In the genomic region with DNA sequence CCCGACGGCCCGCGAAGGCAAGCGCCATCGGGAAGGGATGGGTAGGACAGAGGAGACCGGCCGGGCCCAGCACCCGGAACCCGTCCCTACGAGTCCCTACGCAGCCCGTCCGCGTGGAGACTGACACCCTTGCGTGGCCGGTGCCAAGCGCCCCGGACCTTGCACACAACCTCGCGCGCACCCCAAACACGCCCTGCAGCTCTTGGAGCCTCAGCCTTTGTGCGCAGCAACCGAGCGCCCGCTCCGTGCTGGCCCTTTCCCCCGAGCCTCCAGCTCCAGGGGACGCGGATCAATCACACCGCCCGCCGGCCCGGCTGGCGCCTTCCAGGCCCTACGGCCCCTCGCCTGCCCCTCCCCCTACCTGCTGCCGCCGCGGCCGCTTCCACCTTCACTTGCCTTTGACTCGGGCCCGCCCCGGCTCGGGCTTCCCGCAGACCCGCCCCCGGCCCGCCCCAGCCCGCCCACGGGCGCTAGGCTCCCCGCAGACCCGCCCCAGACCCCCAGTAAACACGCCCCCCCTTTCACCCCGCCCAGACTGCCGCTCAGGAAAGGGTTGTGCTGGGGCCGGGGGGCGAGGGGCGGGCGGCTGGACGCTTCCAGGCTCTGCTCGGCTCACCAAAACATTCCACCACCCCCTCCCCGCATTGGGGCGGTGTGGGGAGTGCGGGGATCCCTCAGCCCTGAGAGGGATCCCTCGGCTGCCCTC, we compare ENCODE assay signal across 8 cellular contexts. TPM values are rescaled to one million over a fixed set of nuclear protein-coding genes. Genes with fewer than 3 reads are reported as not detected.
DNase-seq lines count a peak whose midpoint lies in the region; ATAC-seq and TF ChIP-seq lines count a peak whose summit lies in the region.

A gene (minus strand): TSS at position 394 of the 706 bp plus-strand sequence. CDS start 1,746 bp downstream, outside the sequence.

- peak within 1 kb of the TSS; percentile 66 for H3K27ac Mint-ChIP-seq in activated T-helper 17 cell treated with anti-CD3 and anti-CD28 coated beads, Interleukin-2, amount 50 U/mL, for 72 hours
- peak within 1 kb of the TSS; percentile 89 for H3K27ac Mint-ChIP-seq in nephron progenitor cell

- no peaks in the 10 kb centered on the region for H3K9me3 ChIP-seq in OCI-LY1 (ENCODE audit: low read length)

- H3K36me3 ChIP-seq in OCI-LY1 (ENCODE audit: insufficient read depth, low read length): no peaks in the 10 kb centered on the region

- H3K27me3 Mint-ChIP-seq in activated T-helper 17 cell treated with anti-CD3 and anti-CD28 coated beads, Interleukin-2, amount 50 U/mL, for 72 hours: no peaks in the 10 kb centered on the region
- peaks cover 34% of the 10 kb centered on the region for H3K27me3 Mint-ChIP-seq in nephron progenitor cell (ENCODE audit: low read depth, poor library complexity)

- H3K79me2 ChIP-seq in OCI-LY1 (ENCODE audit: insufficient read depth, low read length): no peaks in the 10 kb centered on the region

- H3K9me2 ChIP-seq in OCI-LY1 (ENCODE audit: low read depth, low read length): no peaks in the 10 kb centered on the region

- peak within 1 kb of the TSS; percentile 43 for H3K4me3 ChIP-seq in OCI-LY1 (ENCODE audit: low read depth, low read length, poor library complexity, severe bottlenecking)
- H3K4me3 ChIP-seq in fibroblast of the aortic adventitia (ENCODE audit: low read depth, low read length): peak within 1 kb of the TSS; percentile 57

- H2AFZ ChIP-seq in OCI-LY1 (ENCODE audit: low read length): no peak within 1 kb of the TSS

- H3K4me1 Mint-ChIP-seq in activated T-helper 17 cell treated with anti-CD3 and anti-CD28 coated beads, Interleukin-2, amount 50 U/mL, for 72 hours: peaks cover 12% of the 10 kb centered on the region
- peaks cover 45% of the 10 kb centered on the region for H3K4me1 Mint-ChIP-seq in nephron progenitor cell

- H3K27me3 ChIP-seq in OCI-LY1 (ENCODE audit: insufficient read depth, low read length): no peaks in the 10 kb centered on the region; the same call in 1 of the 2 replicates

- DNase-seq in fibroblast of the aortic adventitia (ENCODE audit: low read depth) (no peak), nephron progenitor cell (peak; percentile 94)
- DNase-seq in stimulated activated naive CD4-positive, alpha-beta T cell (lab: John Stamatoyannopoulos, UW): peak; percentile 64 to 83 (median 76)

- H3K4me2 ChIP-seq in OCI-LY1 (ENCODE audit: low read length): peak within 1 kb of the TSS; percentile 53; the same call in 1 of the 2 replicates

- H3F3A ChIP-seq in OCI-LY1 (ENCODE audit: insufficient read depth, low read length): no peaks in the 10 kb centered on the region

- H3K27ac ChIP-seq in 22Rv1 (0 out of 2 replicates have a peak within 1 kb of the TSS, but pooled peaks have one; percentile 34), OCI-LY1 (ENCODE audit: low read depth, low read length, poor library complexity, severe bottlenecking) (no peak within 1 kb of the TSS)

- peaks cover 2% of the 10 kb centered on the region for H3K4me1 ChIP-seq in OCI-LY1 (ENCODE audit: insufficient read depth, low read length, severe bottlenecking)

- peak; percentile 68 for ATAC-seq in GM19023 (IDR thresholded peaks at IDR 0.05; ENCODE audit: unreplicated experiment)
- ATAC-seq in activated T-helper 17 cell treated with anti-CD3 and anti-CD28 coated beads, Interleukin-2, amount 50 U/mL, for 72 hours (replicated peaks): peak; percentile 83
- no peak for ATAC-seq in GM19324 (IDR thresholded peaks at IDR 0.05; ENCODE audit: low FRiP score, unreplicated experiment)

- H3K36me3 Mint-ChIP-seq in activated T-helper 17 cell treated with anti-CD3 and anti-CD28 coated beads, Interleukin-2, amount 50 U/mL, for 72 hours (ENCODE audit: low read depth): peaks cover 6% of the 10 kb centered on the region
- H3K36me3 Mint-ChIP-seq in nephron progenitor cell (ENCODE audit: low read depth): peaks cover 22% of the 10 kb centered on the region

- TF ChIP-seq CTCF in 22Rv1 (IDR thresholded peaks at IDR 0.05): no peak
- no peak for TF ChIP-seq CTCF in OCI-LY1 (IDR thresholded peaks at IDR 0.05; ENCODE audit: low read length)
- TF ChIP-seq CTCF in fibroblast of the aortic adventitia (IDR thresholded peaks at IDR 0.05; ENCODE audit: insufficient read depth, low read length): no peak
- no peak for TF ChIP-seq CTCF in nephron progenitor cell (IDR thresholded peaks at IDR 0.05)

- H3K9ac ChIP-seq in OCI-LY1 (ENCODE audit: low read length): no peak within 1 kb of the TSS

- no peaks in the 10 kb centered on the region for H4K20me1 ChIP-seq in OCI-LY1 (ENCODE audit: insufficient read depth, low read length)

- no peaks in the 10 kb centered on the region for H3K9me3 Mint-ChIP-seq in activated T-helper 17 cell treated with anti-CD3 and anti-CD28 coated beads, Interleukin-2, amount 50 U/mL, for 72 hours
- no peaks in the 10 kb centered on the region for H3K9me3 Mint-ChIP-seq in nephron progenitor cell

- H3K4me3 Mint-ChIP-seq in activated T-helper 17 cell treated with anti-CD3 and anti-CD28 coated beads, Interleukin-2, amount 50 U/mL, for 72 hours: peak within 1 kb of the TSS; percentile 86
- peak within 1 kb of the TSS; percentile 87 for H3K4me3 Mint-ChIP-seq in nephron progenitor cell

RNA-seq across cellular contexts. Expression of the gene that starts here (rescaled TPM):
- 1 to 10 TPM; 4.1 to 5.4 TPM for total RNA-seq in activated T-helper 17 cell treated with anti-CD3 and anti-CD28 coated beads, Interleukin-2, amount 50 U/mL, for 72 hours
- total RNA-seq in fibroblast of the aortic adventitia (ENCODE audit: low replicate concordance): 1.8 and 10.5 TPM in 2 replicates
